ENCODE assay signal across 14 cellular contexts in the genomic region with DNA sequence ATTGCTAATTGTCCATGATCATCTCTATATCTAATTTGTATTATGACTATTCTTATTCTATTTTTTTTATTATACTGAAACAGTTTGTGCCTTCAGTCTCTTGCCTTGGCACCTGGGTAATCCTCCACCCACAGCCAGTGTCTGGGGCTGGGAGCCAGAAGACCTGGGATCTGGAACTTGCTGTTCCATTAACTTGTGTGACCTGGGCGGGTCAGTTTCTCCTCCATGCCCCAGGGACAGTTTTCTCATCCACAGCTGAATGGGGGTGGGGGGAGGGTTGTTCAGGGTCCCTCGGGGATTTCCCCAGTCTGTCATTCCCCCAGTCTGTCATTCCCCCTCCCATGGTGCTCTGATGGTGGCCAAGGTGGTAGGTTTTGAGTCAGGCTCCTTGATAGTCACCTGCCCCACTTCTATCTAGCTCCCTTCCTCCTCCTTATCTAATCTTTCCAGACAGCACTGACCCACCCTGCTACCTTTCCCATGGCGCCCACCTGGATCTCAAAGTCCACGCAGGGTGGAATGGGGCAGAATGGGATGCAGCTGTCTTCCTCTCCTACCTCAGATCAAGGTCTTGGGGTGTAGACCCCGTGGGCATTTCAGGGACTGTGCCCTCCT. TPM values are rescaled to one million over a fixed set of nuclear protein-coding genes. Genes with fewer than 3 reads are reported as not detected.
DNase-seq lines count a peak whose midpoint lies in the region; ATAC-seq and TF ChIP-seq lines count a peak whose summit lies in the region.
"Had no signal": no experiment of that assay in that cellular context is flagged by ENCODE, and none has a peak within 500 bp of the region (broad histone marks: within the 10 kb centered on the region; RNA-seq: fewer than 3 reads in every experiment).

No MANE protein-coding gene starts in this region.

- H2BK20ac ChIP-seq in IMR-90 (ENCODE audit: low read depth, low read length): no peak overlapping the region

- TF ChIP-seq POLR2A in IMR-90 (IDR thresholded peaks at IDR 0.05; ENCODE audit: low read depth, low read length) (no peak), erythroblast (IDR thresholded peaks at IDR 0.05; ENCODE audit: low read length) (no peak)

- H2AFZ ChIP-seq in IMR-90 (replicated peaks; ENCODE audit: low read length, poor library complexity): peak overlapping the region; percentile 33

- WGBS in IMR-90 (ENCODE audit: extremely low coverage in 2 of 2, insufficient read length in 1 of 2), 2 experiments: 20% methylated on average over 1 of the region's 5 CpGs; no CpG with 5 or more reads in 1 of the 2 experiments

- H3K79me1 ChIP-seq in IMR-90 (ENCODE audit: low read depth in 1 of 2, low read length in 2 of 2): peaks cover 0 to 17% of the 10 kb centered on the region in 2 experiments; a peak in 1 of 4 replicates

- no peak overlapping the region for H2AK5ac ChIP-seq in IMR-90 (ENCODE audit: low read depth, low read length)

- H4K91ac ChIP-seq in IMR-90 (ENCODE audit: insufficient read depth, low read depth, low read length): no peak overlapping the region

- H3K56ac ChIP-seq in IMR-90 (ENCODE audit: extremely low read depth, insufficient read depth, low read length): no peak overlapping the region

- H3K27me3 ChIP-seq in BLaER1 treated with 17β-estradiol and CSF1 and Interleukin-3, amounts not matched to agents 10 nM and 100 nM: peaks cover 0 to 7% (median 0%) of the 10 kb centered on the region in 11 experiments; a peak in 7 of 22 replicates
- H3K27me3 ChIP-seq in IMR-90 (ENCODE audit: control insufficient read depth, insufficient read depth, low read length): peaks cover 2% of the 10 kb centered on the region; the same call in 1 of the 2 replicates
- no peaks in the 10 kb centered on the region for H3K27me3 ChIP-seq in duodenal mucosa (ENCODE audit: control insufficient read depth in 1 of 2, insufficient read depth in 2 of 2, low read length in 2 of 2)

- H3K4ac ChIP-seq in IMR-90 (ENCODE audit: low read depth, low read length): no peak overlapping the region

- H3K14ac ChIP-seq in IMR-90 (replicated peaks; ENCODE audit: low read depth, low read length): no peak overlapping the region

- H3K23ac ChIP-seq in IMR-90 (ENCODE audit: low read depth, low read length): no peak overlapping the region

- H3K27ac ChIP-seq in BLaER1 treated with 17β-estradiol and CSF1 and Interleukin-3, amounts not matched to agents 10 nM and 100 nM: no peak overlapping the region
- H3K27ac ChIP-seq in IMR-90 (ENCODE audit: insufficient read depth, low read length): no peak overlapping the region
- H3K27ac ChIP-seq in duodenal mucosa (ENCODE audit: low read depth, low read length): peak overlapping the region; percentile 72
- H3K27ac ChIP-seq: cardiac muscle cell had no signal

- CTCF ChIA-PET in IMR-90 (lab: Yijun Ruan, JAX): interaction anchor here (0.7 to 1.6 kb wide), 2 partner anchors 8 to 42 kb away, joined by 3 to 4 read pairs; no protein-coding TSS in a partner anchor

- peaks cover 0 to 80% (median 49%) of the 10 kb centered on the region in 11 experiments; a peak in 18 of 22 replicates for H4K20me1 ChIP-seq in BLaER1 treated with 17β-estradiol and CSF1 and Interleukin-3, amounts not matched to agents 10 nM and 100 nM
- H4K20me1 ChIP-seq in IMR-90 (ENCODE audit: insufficient read depth, low read length): no peaks in the 10 kb centered on the region

- in situ Hi-C loops in IMR-90 (cut with MboI; ENCODE audit: low sequenced_read_pairs): no loop called here

- POLR2A ChIA-PET in IMR-90 (lab: Charles Lee; ENCODE audit: unreplicated experiment): no interaction called here

- no peaks in the 10 kb centered on the region for H3K36me3 Mint-ChIP-seq in neural crest cell (ENCODE audit: low read depth)
- peaks cover 9 to 14% of the 10 kb centered on the region in 2 donors for H3K36me3 Mint-ChIP-seq in CD14-positive monocyte

- H2BK5ac ChIP-seq in IMR-90 (ENCODE audit: low read depth, low read length, poor library complexity, severe bottlenecking): no peak overlapping the region

- no peak overlapping the region for H4K8ac ChIP-seq in IMR-90 (ENCODE audit: low read depth in 2 of 2, low read length in 2 of 2)

- peak overlapping the region; percentile 83 for H2AK9ac ChIP-seq in IMR-90 (replicated peaks; ENCODE audit: low read depth, low read length, poor library complexity)

- H3K4me2 ChIP-seq in BLaER1 treated with 17β-estradiol and CSF1 and Interleukin-3, amounts not matched to agents 10 nM and 100 nM: peak overlapping the region in 9 of 11 experiments; percentile 81 to 100 (median 91); a peak in 12 of 22 replicates
- no peak overlapping the region for H3K4me2 ChIP-seq in IMR-90 (ENCODE audit: low read depth, low read length)

- TF ChIP-seq RAD21 in IMR-90 (IDR thresholded peaks at IDR 0.05; ENCODE audit: low read length): no peak

- DNase-seq in IMR-90 (no peak), neural crest cell (ENCODE audit: low read depth, low spot score) (no peak), CD14-positive monocyte (ENCODE audit: low spot score) (no peak), epidermal melanocyte (ENCODE audit: insufficient read length, low spot score) (no peak), erythroblast (lab: John Stamatoyannopoulos, UW) (no peak)
- DNase-seq in stimulated activated CD4-positive, alpha-beta T cell treated with anti-CD3 and anti-CD28 coated beads, Interleukin-4, amount 100 ng/mL, for 24 hours: no peak
- DNase-seq: DMS79 treated with DMSO at 0.1 percent for 48 hours, KG1, NCI-H1436 treated with DMSO at 0.1 percent for 48 hours had no signal

- peaks cover 35% of the 10 kb centered on the region for H3K27me3 Mint-ChIP-seq in neural crest cell (ENCODE audit: low read depth)
- H3K27me3 Mint-ChIP-seq in CD14-positive monocyte (ENCODE audit: low read depth in 3 of 3): peaks cover 33 to 39% (median 33%) of the 10 kb centered on the region in 3 donors
- H3K27me3 Mint-ChIP-seq: activated naive CD4-positive, alpha-beta T cell treated with anti-CD3 and anti-CD28 coated beads, Interleukin-2, amount 10 ng/mL, durations not matched to agents 7 days and 5 days had no signal

- H3K9me1 ChIP-seq in IMR-90 (ENCODE audit: insufficient read depth, low read length): peaks cover 20% of the 10 kb centered on the region

- peaks cover 29% of the 10 kb centered on the region for H3K4me1 Mint-ChIP-seq in neural crest cell
- H3K4me1 Mint-ChIP-seq in CD14-positive monocyte: peaks cover 22% of the 10 kb centered on the region

- no peak overlapping the region for H3K4me3 ChIP-seq in BLaER1 treated with 17β-estradiol and CSF1 and Interleukin-3, amounts not matched to agents 10 nM and 100 nM
- no peak overlapping the region for H3K4me3 ChIP-seq in IMR-90 (ENCODE audit: insufficient read depth, low read depth, low read length)
- H3K4me3 ChIP-seq in duodenal mucosa (ENCODE audit: low read depth in 1 of 2, low read length in 2 of 2): peak overlapping the region; percentile 53 to 61
- H3K4me3 ChIP-seq: cardiac muscle cell had no signal

- no peak overlapping the region for H4K5ac ChIP-seq in IMR-90 (ENCODE audit: low read depth, low read length)

- H3K27ac Mint-ChIP-seq in neural crest cell (ENCODE audit: unreplicated experiment): no peak overlapping the region
- H3K27ac Mint-ChIP-seq in CD14-positive monocyte: no peak overlapping the region
- H3K27ac Mint-ChIP-seq: nephron progenitor cell had no signal

- peaks cover 0 to 4% (median 0%) of the 10 kb centered on the region in 11 experiments; a peak in 2 of 22 replicates for H3K36me3 ChIP-seq in BLaER1 treated with 17β-estradiol and CSF1 and Interleukin-3, amounts not matched to agents 10 nM and 100 nM
- H3K36me3 ChIP-seq in IMR-90 (ENCODE audit: control insufficient read depth, insufficient read depth, low read length) (no peaks in the 10 kb centered on the region), duodenal mucosa (ENCODE audit: control insufficient read depth in 1 of 2, insufficient read depth in 2 of 2, low read length in 2 of 2) (peaks cover 0 to 3% of the 10 kb centered on the region in 2 donors)
- H3K36me3 ChIP-seq: cardiac muscle cell had no signal

- dilution Hi-C loops in IMR-90 (cut with HindIII; ENCODE audit: low sequenced_read_pairs, unreplicated experiment): no loop called here

- H3K4me3 Mint-ChIP-seq in neural crest cell (peak overlapping the region; percentile 76), CD14-positive monocyte (peak overlapping the region in 1 of 2 donors; percentile 91)

- H2BK15ac ChIP-seq in IMR-90 (ENCODE audit: low read depth, low read length): no peak overlapping the region

- H3K9me3 Mint-ChIP-seq in neural crest cell: no peaks in the 10 kb centered on the region
- H3K9me3 Mint-ChIP-seq in CD14-positive monocyte: peaks cover 2 to 15% (median 5%) of the 10 kb centered on the region in 7 donors
- H3K9me3 Mint-ChIP-seq: activated naive CD4-positive, alpha-beta T cell treated with anti-CD3 and anti-CD28 coated beads, Interleukin-2, amount 10 ng/mL, durations not matched to agents 7 days and 5 days; nephron progenitor cell had no signal

- H3K18ac ChIP-seq in IMR-90 (ENCODE audit: low read depth, low read length): no peak overlapping the region

- no peak overlapping the region for H3K9ac ChIP-seq in BLaER1 treated with 17β-estradiol and CSF1 and Interleukin-3, amounts not matched to agents 10 nM and 100 nM
- H3K9ac ChIP-seq in IMR-90 (ENCODE audit: low read depth, low read length) (no peak overlapping the region), duodenal mucosa (ENCODE audit: low read depth in 1 of 2, low read length in 2 of 2) (peak overlapping the region in 1 of 2 donors; percentile 49)

- no TSS peak for BruUV-seq in IMR-90 (replicated peaks; lab: Mats Ljungman, UMichigan)

- H3K4me1 ChIP-seq in BLaER1 treated with 17β-estradiol and CSF1 and Interleukin-3, amounts not matched to agents 10 nM and 100 nM: peaks cover 16 to 51% (median 38%) of the 10 kb centered on the region in 10 experiments
- H3K4me1 ChIP-seq in IMR-90 (ENCODE audit: control insufficient read depth, insufficient read depth, low read length): peaks cover 5% of the 10 kb centered on the region; the same call in 1 of the 2 replicates
- H3K4me1 ChIP-seq in duodenal mucosa (ENCODE audit: control insufficient read depth in 1 of 2, insufficient read depth in 2 of 2, low read length in 2 of 2): peaks cover 43 to 51% of the 10 kb centered on the region in 2 donors

- TF ChIP-seq CTCF in IMR-90 (conservative IDR thresholded peaks at IDR 0.05; ENCODE audit: low read depth, low read length) (no peak), neural crest cell (conservative IDR thresholded peaks at IDR 0.05) (no peak), CD14-positive monocyte (IDR thresholded peaks at IDR 0.05) (no peak)

- no peak for ATAC-seq in IMR-90 (ENCODE audit: low read depth)

- H2BK120ac ChIP-seq in IMR-90 (ENCODE audit: low read depth, low read length): no peak overlapping the region

- no peaks in the 10 kb centered on the region for H3K9me3 ChIP-seq in BLaER1 treated with 17β-estradiol and CSF1 and Interleukin-3, amounts not matched to agents 10 nM and 100 nM (replicated peaks in 1 of 11)
- H3K9me3 ChIP-seq in IMR-90 (ENCODE audit: control insufficient read depth, insufficient read depth, low read length) (no peaks in the 10 kb centered on the region), duodenal mucosa (ENCODE audit: control insufficient read depth in 1 of 2, low read length in 2 of 2) (no peaks in the 10 kb centered on the region)

- intact Hi-C loops in IMR-90 (cut with micrococcal nuclease) (no loop called here), CD14-positive monocyte (cut with micrococcal nuclease) (no loop called here)

RNA-seq across cellular contexts. Expression of a gene that starts 11.0 kb away (rescaled TPM):
- total RNA-seq in IMR-90 (2012; rRNA removed) (1.6 and 1.7 TPM in 2 replicates), neural crest cell (16.0 TPM in 2 replicates)
- polyA plus RNA-seq in IMR-90 (2012; rRNA removed) (3.7 and 4.1 TPM in 2 replicates), CD14-positive monocyte (not detected)
- 1.3 and 3.6 TPM in 2 replicates for polyA plus RNA-seq in IMR-90 (2012; cell fraction: cytosol; rRNA removed)
- polyA plus RNA-seq in IMR-90 (2012; cell fraction: nucleus; rRNA removed; ENCODE audit: low replicate concordance): 20.9 and 27.8 TPM in 2 replicates

RNA-seq across cellular contexts. Expression of a gene that starts 52.0 kb away (rescaled TPM):
- total RNA-seq in IMR-90 (2012; rRNA removed) (12.0 and 12.5 TPM in 2 replicates), neural crest cell (29.9 and 32.9 TPM in 2 replicates)
- polyA plus RNA-seq in IMR-90 (2012; rRNA removed) (18.2 and 19.0 TPM in 2 replicates), CD14-positive monocyte (10 to 100 TPM; 27.8 to 34.0 TPM)
- 10.5 and 18.3 TPM in 2 replicates for polyA plus RNA-seq in IMR-90 (2012; cell fraction: cytosol; rRNA removed)
- 14.4 and 24.2 TPM in 2 replicates for polyA plus RNA-seq in IMR-90 (2012; cell fraction: nucleus; rRNA removed; ENCODE audit: low replicate concordance)

Comparison
In these comparisons a context has a peak if more than half of its experiments do, and no peak if none do; other contexts are left out.
1. H3K4me3 ChIP-seq: peak in duodenal mucosa (2 of 2); none in BLaER1 treated with 17β-estradiol and CSF1 and Interleukin-3, amounts not matched to agents 10 nM and 100 nM (0 of 10) and IMR-90 (single experiment).